In genomic region chr21:23016617-23017016, GRCh38 we compare ENCODE assay signal across 11 cellular contexts.
DNase-seq lines count a peak whose midpoint lies in the region; ATAC-seq, FAIRE-seq and TF ChIP-seq lines count a peak whose summit lies in the region.
"Had no signal": no experiment of that assay in that cellular context is flagged by ENCODE, and none has a peak within 500 bp of the region (broad histone marks: within the 10 kb centered on the region; RNA-seq: fewer than 3 reads in every experiment).

No MANE protein-coding gene starts in this region.

- H3K4me3 ChIP-seq in breast epithelium (no peak overlapping the region), OCI-LY3 (ENCODE audit: low read length) (no peak overlapping the region), epithelial cell of proximal tubule (ENCODE audit: low read depth, low read length) (no peak overlapping the region), pancreas (no peak overlapping the region)
- H3K4me3 ChIP-seq: heart left ventricle had no signal

- H3K4me3 Mint-ChIP-seq in activated naive CD8-positive, alpha-beta T cell treated with anti-CD3 and anti-CD28 coated beads, Interleukin-2, amount 50 U/mL, for 24 hours, result no peak overlapping the region
- no peak overlapping the region for H3K4me3 Mint-ChIP-seq in T-helper 17 cell

- H4K20me1 ChIP-seq in OCI-LY3 (ENCODE audit: insufficient read depth, low read length), result no peaks in the 10 kb centered on the region

- no peak for TF ChIP-seq POLR2A in breast epithelium (IDR thresholded peaks at IDR 0.05)

- WGBS in pancreas, 2 donors, result 22 to 42% methylated on average over 4 of the region's 4 CpGs

- H3K9ac ChIP-seq in OCI-LY3 (ENCODE audit: low read length), result no peak overlapping the region

- H2AFZ ChIP-seq in OCI-LY3 (ENCODE audit: low read depth, low read length), result no peak overlapping the region

- in situ Hi-C loops in T47D (cut with HindIII; ENCODE audit: low pct_unique_long_range_greater_than_20kb, low sequenced_read_pairs), result no loop called here

- no peak for FAIRE-seq in pancreas (lab: Jason Lieb, UNC)
- FAIRE-seq: colon had no signal

- peaks cover 7% of the 10 kb centered on the region for H3K9me3 Mint-ChIP-seq in activated naive CD8-positive, alpha-beta T cell treated with anti-CD3 and anti-CD28 coated beads, Interleukin-2, amount 50 U/mL, for 24 hours

- H3K4me1 Mint-ChIP-seq in activated naive CD8-positive, alpha-beta T cell treated with anti-CD3 and anti-CD28 coated beads, Interleukin-2, amount 50 U/mL, for 24 hours, result no peaks in the 10 kb centered on the region
- no peaks in the 10 kb centered on the region for H3K4me1 Mint-ChIP-seq in T-helper 17 cell

- H3K36me3 ChIP-seq in breast epithelium (no peaks in the 10 kb centered on the region), OCI-LY3 (replicated peaks; ENCODE audit: low read depth, low read length) (no peaks in the 10 kb centered on the region), pancreas (no peaks in the 10 kb centered on the region)
- H3K36me3 ChIP-seq: heart left ventricle had no signal

- DNase-seq in T47D (ENCODE audit: low read depth in 1 of 2, low spot score in 1 of 2) (peak; percentile 55 to 78), breast epithelium (ENCODE audit: low spot score in 2 of 2) (no peak), epithelial cell of proximal tubule (ENCODE audit: low read depth) (no peak), pancreas (no peak), T-helper 17 cell (no peak)
- no peak for DNase-seq in activated naive CD8-positive, alpha-beta T cell treated with anti-CD3 and anti-CD28 coated beads, Interleukin-2, amount 50 U/mL, for 24 hours
- DNase-seq: heart left ventricle, T-helper 9 cell had no signal

- H3K27me3 Mint-ChIP-seq in activated naive CD8-positive, alpha-beta T cell treated with anti-CD3 and anti-CD28 coated beads, Interleukin-2, amount 50 U/mL, for 24 hours, result no peaks in the 10 kb centered on the region
- no peaks in the 10 kb centered on the region for H3K27me3 Mint-ChIP-seq in T-helper 17 cell

- no peak overlapping the region for H3K27ac Mint-ChIP-seq in activated naive CD8-positive, alpha-beta T cell treated with anti-CD3 and anti-CD28 coated beads, Interleukin-2, amount 50 U/mL, for 24 hours
- H3K27ac Mint-ChIP-seq in T-helper 17 cell, result no peak overlapping the region

- no peak overlapping the region for H3K4me2 ChIP-seq in OCI-LY3 (ENCODE audit: low read length)

- TF ChIP-seq CTCF in breast epithelium (IDR thresholded peaks at IDR 0.05), result no peak
- peak; percentile 64 for TF ChIP-seq CTCF in OCI-LY3 (IDR thresholded peaks at IDR 0.05; ENCODE audit: low read depth, low read length)
- peak; percentile 15 for TF ChIP-seq CTCF in epithelial cell of proximal tubule (conservative IDR thresholded peaks at IDR 0.05; ENCODE audit: low read depth, low read length)
- no peak for TF ChIP-seq CTCF in pancreas (IDR thresholded peaks at IDR 0.05)

- H3K27me3 ChIP-seq in breast epithelium, result no peaks in the 10 kb centered on the region
- no peaks in the 10 kb centered on the region for H3K27me3 ChIP-seq in OCI-LY3 (ENCODE audit: low read depth, low read length)
- H3K27me3 ChIP-seq in pancreas, result no peaks in the 10 kb centered on the region
- H3K27me3 ChIP-seq: heart left ventricle had no signal

- H3K36me3 Mint-ChIP-seq in activated naive CD8-positive, alpha-beta T cell treated with anti-CD3 and anti-CD28 coated beads, Interleukin-2, amount 50 U/mL, for 24 hours (ENCODE audit: low read depth), result no peaks in the 10 kb centered on the region
- H3K36me3 Mint-ChIP-seq in T-helper 17 cell (ENCODE audit: low read depth), result no peaks in the 10 kb centered on the region

- intact Hi-C loops in breast epithelium (cut with DNase I; ENCODE audit: low total_unique reads), result no loop called here
- intact Hi-C loops in pancreas (cut with DNase I), result no loop called here

- H3K27ac ChIP-seq in breast epithelium (no peak overlapping the region), OCI-LY3 (ENCODE audit: low read length) (no peak overlapping the region), pancreas (no peak overlapping the region)
- H3K27ac ChIP-seq: heart left ventricle had no signal

- H3K79me2 ChIP-seq in OCI-LY3 (ENCODE audit: low read length), result no peaks in the 10 kb centered on the region

- H3K9me3 ChIP-seq in breast epithelium, result no peaks in the 10 kb centered on the region
- H3K9me3 ChIP-seq in OCI-LY3 (ENCODE audit: insufficient read depth, low read length), result no peaks in the 10 kb centered on the region
- no peaks in the 10 kb centered on the region for H3K9me3 ChIP-seq in pancreas
- no peaks in the 10 kb centered on the region for H3K9me3 ChIP-seq in T-helper 17 cell (ENCODE audit: control insufficient read depth, low read length, poor library complexity, severe bottlenecking)
- H3K9me3 ChIP-seq: heart left ventricle had no signal

- H3K4me1 ChIP-seq in breast epithelium (no peaks in the 10 kb centered on the region), OCI-LY3 (ENCODE audit: low read length) (no peaks in the 10 kb centered on the region), pancreas (no peaks in the 10 kb centered on the region)
- H3K4me1 ChIP-seq: heart left ventricle had no signal

- no peak for ATAC-seq in activated naive CD8-positive, alpha-beta T cell treated with anti-CD3 and anti-CD28 coated beads, Interleukin-2, amount 50 U/mL, for 24 hours
- no peak for ATAC-seq in pancreas
- ATAC-seq in T-helper 17 cell, result no peak
- ATAC-seq in GM21528 (IDR thresholded peaks at IDR 0.05; ENCODE audit: low FRiP score, unreplicated experiment), result no peak
- ATAC-seq: heart left ventricle had no signal

Comparison
In these comparisons a context has a peak if more than half of its experiments do, and no peak if none do; other contexts are left out.
1. DNase-seq: peak in T47D (2 of 2); none in breast epithelium (0 of 2), epithelial cell of proximal tubule (single experiment), activated naive CD8-positive, alpha-beta T cell treated with anti-CD3 and anti-CD28 coated beads, Interleukin-2, amount 50 U/mL, for 24 hours (single experiment), pancreas (0 of 6) and T-helper 17 cell (0 of 3).
2. CTCF ChIP-seq: peak in OCI-LY3 (single experiment) and epithelial cell of proximal tubule (single experiment); none in breast epithelium (0 of 3) and pancreas (0 of 4).